Comparison of ENCODE assay signal across 1 cellular context in genomic region chr2:109005686-109006204, GRCh38.
TF ChIP-seq lines count a peak whose summit lies in the region.

No MANE protein-coding gene starts in this region.

TF ChIP-seq in K562, 482 proteins besides CTCF, POLR2A, EP300 and RAD21 (continued from another document):
- TF ChIP-seq TBP (optimal IDR thresholded peaks at IDR 0.05; ENCODE audit: low read depth, low read length) (no peak), USF1 (CRISPR knock-in tag; IDR thresholded peaks at IDR 0.05) (peak; percentile 95), HDGF (IDR thresholded peaks at IDR 0.05) (no peak), FUS (optimal IDR thresholded peaks at IDR 0.05; ENCODE audit: low read depth, low read length) (no peak), STAT6 (CRISPR knock-in tag; IDR thresholded peaks at IDR 0.05) (no peak), BHLHE40 (IDR thresholded peaks at IDR 0.05; ENCODE audit: low read length) (peak; percentile 64), USF2 (CRISPR knock-in tag; IDR thresholded peaks at IDR 0.05) (peak; percentile 95), ZNF589 (CRISPR knock-in tag; IDR thresholded peaks at IDR 0.05; ENCODE audit: low read depth) (0 out of 2 replicates have a peak, but pooled peaks have one; percentile 28), ZNF3 (CRISPR knock-in tag; IDR thresholded peaks at IDR 0.05) (no peak), SFPQ (IDR thresholded peaks at IDR 0.05; ENCODE audit: low read depth, low read length) (no peak), ELF2 (CRISPR knock-in tag; IDR thresholded peaks at IDR 0.05) (0 out of 2 replicates have a peak, but pooled peaks have one; percentile 59), DACH1 (IDR thresholded peaks at IDR 0.05; ENCODE audit: partially characterized antibody) (no peak), ATF2 (CRISPR knock-in tag; IDR thresholded peaks at IDR 0.05) (no peak), GABPA (tag; conservative IDR thresholded peaks at IDR 0.05; ENCODE audit: low read depth) (peak; percentile 62; the same call in 1 of the 2 replicates), TOE1 (IDR thresholded peaks at IDR 0.05; ENCODE audit: borderline replicate concordance) (peak; percentile 81; the same call in 1 of the 2 replicates), TOE1 (CRISPR knock-in tag; IDR thresholded peaks at IDR 0.05; ENCODE audit: borderline replicate concordance, low read depth) (no peak), RAD51 (IDR thresholded peaks at IDR 0.05; ENCODE audit: borderline replicate concordance, low read depth) (peak; percentile 96), ATF1 (CRISPR knock-in tag; IDR thresholded peaks at IDR 0.05) (no peak), ATF1 (tag; IDR thresholded peaks at IDR 0.05) (0 out of 2 replicates have a peak, but pooled peaks have one; percentile 15), TAF1 (IDR thresholded peaks at IDR 0.05; ENCODE audit: control insufficient read depth, extremely low read depth, insufficient read depth, low read length, severe bottlenecking) (no peak), ZNF780A (CRISPR knock-in tag; IDR thresholded peaks at IDR 0.05) (no peak), ZBTB5 (IDR thresholded peaks at IDR 0.05) (no peak), ZNF41 (CRISPR knock-in tag; conservative IDR thresholded peaks at IDR 0.05) (no peak)
